Comparison of ENCODE assay signal across 24 cellular contexts in genomic region chr20:52926505-52926904, GRCh38.
"Had no signal": no experiment of that assay in that cellular context is flagged by ENCODE, and none has a peak within 500 bp of the region (broad histone marks: within the 10 kb centered on the region; RNA-seq: fewer than 3 reads in every experiment).

No MANE protein-coding gene starts in this region.

- H3K27me3 ChIP-seq: foreskin keratinocyte, tibial artery had no signal

- H3K36me3 ChIP-seq: lower lobe of right lung, tibial artery had no signal

- H3K27ac ChIP-seq: foreskin keratinocyte, lower lobe of right lung, tibial artery had no signal

- H3K4me1 Mint-ChIP-seq: activated naive CD4-positive, alpha-beta T cell treated with anti-CD3 and anti-CD28 coated beads, Interleukin-2, amount 10 ng/mL, durations not matched to agents 7 days and 5 days; stimulated activated effector memory CD8-positive, alpha-beta T cell treated with anti-CD3 and anti-CD28 coated beads, Interleukin-12 subunit alpha, Interleukin-12 subunit beta, amount 100 ng/mL, for 72 hours had no signal

- DNase-seq: activated CD4-positive, alpha-beta T cell treated with anti-CD3 and anti-CD28 coated beads, Interleukin-2, amount 50 U/mL, for 48 hours; activated CD8-positive, alpha-beta memory T cell treated with anti-CD3 and anti-CD28 coated beads, Interleukin-2, amount 50 U/mL, for 48 hours; activated effector memory CD4-positive, alpha-beta T cell treated with Interleukin-2 at 50 U/mL for 16 hours; activated naive CD4-positive, alpha-beta T cell treated with anti-CD3 and anti-CD28 coated beads, Interleukin-2, amount 10 ng/mL, durations not matched to agents 7 days and 5 days; activated T-cell treated with anti-CD3 and anti-CD28 coated beads, Interleukin-2, amount 50 U/mL, for 4 hours; central memory CD4-positive, alpha-beta T cell; effector memory CD4-positive, alpha-beta T cell; lower lobe of right lung; naive B cell; occipital lobe; posterior cingulate gyrus; small intestine; stimulated activated CD4-positive, alpha-beta T cell treated with anti-CD3 and anti-CD28 coated beads, Interleukin-2, amount 100 ng/mL, for 24 hours; stimulated activated naive CD8-positive, alpha-beta T cell treated with anti-CD3 and anti-CD28 coated beads, Interleukin-15, amount 100 ng/mL, for 72 hours; T1000; tibial artery had no signal

- ATAC-seq: activated T-cell treated with anti-CD3 and anti-CD28 coated beads, Interleukin-2, amount 50 U/mL, for 4 hours; foreskin keratinocyte; left lobe of liver; lower lobe of right lung; sciatic nerve; stimulated activated effector memory CD8-positive, alpha-beta T cell treated with anti-CD3 and anti-CD28 coated beads, Interleukin-12 subunit alpha, Interleukin-12 subunit beta, amount 100 ng/mL, for 72 hours; stimulated activated naive CD8-positive, alpha-beta T cell treated with anti-CD3 and anti-CD28 coated beads, Interleukin-15, amount 100 ng/mL, for 72 hours; WTC11 had no signal

- H3K4me3 Mint-ChIP-seq: activated naive CD4-positive, alpha-beta T cell treated with anti-CD3 and anti-CD28 coated beads, Interleukin-2, amount 10 ng/mL, durations not matched to agents 7 days and 5 days; activated T-cell treated with anti-CD3 and anti-CD28 coated beads, Interleukin-2, amount 50 U/mL, for 4 hours; naive B cell; neural crest cell; stimulated activated effector memory CD8-positive, alpha-beta T cell treated with anti-CD3 and anti-CD28 coated beads, Interleukin-12 subunit alpha, Interleukin-12 subunit beta, amount 100 ng/mL, for 72 hours; stimulated activated naive CD8-positive, alpha-beta T cell treated with anti-CD3 and anti-CD28 coated beads, Interleukin-15, amount 100 ng/mL, for 72 hours; T-helper 1 cell treated with Interleukin-12 subunit alpha and Interleukin-12 subunit beta and Interleukin-4 antibody, amounts not matched to agents 30 μg/mL and 1 μg/mL, for 36 hours; WTC11 had no signal

- H3K4me1 ChIP-seq: tibial artery had no signal

- H3K4me3 ChIP-seq: lower lobe of right lung, tibial artery had no signal

- H3K27ac Mint-ChIP-seq: activated naive CD4-positive, alpha-beta T cell treated with anti-CD3 and anti-CD28 coated beads, Interleukin-2, amount 10 ng/mL, durations not matched to agents 7 days and 5 days; stimulated activated effector memory CD8-positive, alpha-beta T cell treated with anti-CD3 and anti-CD28 coated beads, Interleukin-12 subunit alpha, Interleukin-12 subunit beta, amount 100 ng/mL, for 72 hours; T-helper 1 cell treated with Interleukin-12 subunit alpha and Interleukin-12 subunit beta and Interleukin-4 antibody, amounts not matched to agents 30 μg/mL and 1 μg/mL, for 36 hours; WTC11 had no signal

- H3K9me3 ChIP-seq: lower lobe of right lung, tibial artery had no signal

- H3K27me3 Mint-ChIP-seq: activated naive CD4-positive, alpha-beta T cell treated with anti-CD3 and anti-CD28 coated beads, Interleukin-2, amount 10 ng/mL, durations not matched to agents 7 days and 5 days had no signal

- H3K9me3 Mint-ChIP-seq: activated T-cell treated with anti-CD3 and anti-CD28 coated beads, Interleukin-2, amount 50 U/mL, for 4 hours; stimulated activated effector memory CD8-positive, alpha-beta T cell treated with anti-CD3 and anti-CD28 coated beads, Interleukin-12 subunit alpha, Interleukin-12 subunit beta, amount 100 ng/mL, for 72 hours; T-helper 1 cell treated with Interleukin-12 subunit alpha and Interleukin-12 subunit beta and Interleukin-4 antibody, amounts not matched to agents 30 μg/mL and 1 μg/mL, for 36 hours; WTC11 had no signal

- H3K36me3 Mint-ChIP-seq: activated naive CD4-positive, alpha-beta T cell treated with anti-CD3 and anti-CD28 coated beads, Interleukin-2, amount 10 ng/mL, durations not matched to agents 7 days and 5 days; brain; naive B cell; stimulated activated effector memory CD8-positive, alpha-beta T cell treated with anti-CD3 and anti-CD28 coated beads, Interleukin-12 subunit alpha, Interleukin-12 subunit beta, amount 100 ng/mL, for 72 hours; WTC11 had no signal
